In the genomic region with DNA sequence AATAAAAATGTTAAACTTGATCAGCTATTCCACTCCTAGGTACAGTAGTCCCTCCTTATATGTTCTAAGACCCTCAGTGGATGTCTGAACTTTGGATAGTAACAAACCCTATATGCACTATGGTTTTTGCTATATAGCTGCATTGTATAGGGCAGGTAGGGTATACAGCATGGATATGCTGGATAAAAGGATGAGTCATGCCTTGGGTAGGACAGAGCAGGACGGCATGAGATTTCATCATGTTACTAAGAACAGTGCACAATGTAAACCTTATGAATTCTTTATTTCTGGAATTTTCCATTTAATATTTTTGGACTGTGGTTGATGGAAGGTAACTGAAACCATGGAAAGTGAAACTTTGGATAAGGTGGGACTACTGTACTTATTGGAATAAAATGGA, we compare ENCODE assay signal across 2 cellular contexts.
A peak's percentile ranks its signal among the peaks of the same experiment; 100 is the strongest.
TF ChIP-seq lines count a peak whose summit lies in the region.

No MANE protein-coding gene starts in this region.

TF ChIP-seq in A549, 52 proteins besides CTCF, POLR2A, EP300 and RAD21 (continued from another document):
- no peak for TF ChIP-seq PHF8 (IDR thresholded peaks at IDR 0.05; ENCODE audit: borderline replicate concordance, low read depth)
- TF ChIP-seq CHD4 (IDR thresholded peaks at IDR 0.05; ENCODE audit: borderline replicate concordance): no peak
- no peak for TF ChIP-seq FOSL2 (IDR thresholded peaks at IDR 0.05)
- TF ChIP-seq FOSL2 (CRISPR knock-in tag; IDR thresholded peaks at IDR 0.05): peak; percentile 63; the same call in 1 of the 2 replicates

TF ChIP-seq in K562, 482 proteins besides CTCF, POLR2A, EP300 and RAD21 (continued from another document):
- TF ChIP-seq, protein P1, sequence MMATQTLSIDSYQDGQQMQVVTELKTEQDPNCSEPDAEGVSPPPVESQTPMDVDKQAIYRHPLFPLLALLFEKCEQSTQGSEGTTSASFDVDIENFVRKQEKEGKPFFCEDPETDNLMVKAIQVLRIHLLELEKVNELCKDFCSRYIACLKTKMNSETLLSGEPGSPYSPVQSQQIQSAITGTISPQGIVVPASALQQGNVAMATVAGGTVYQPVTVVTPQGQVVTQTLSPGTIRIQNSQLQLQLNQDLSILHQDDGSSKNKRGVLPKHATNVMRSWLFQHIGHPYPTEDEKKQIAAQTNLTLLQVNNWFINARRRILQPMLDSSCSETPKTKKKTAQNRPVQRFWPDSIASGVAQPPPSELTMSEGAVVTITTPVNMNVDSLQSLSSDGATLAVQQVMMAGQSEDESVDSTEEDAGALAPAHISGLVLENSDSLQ (IDR thresholded peaks at IDR 0.05): no peak
